14 cellular contexts compared by ENCODE assay signal in the genomic region with DNA sequence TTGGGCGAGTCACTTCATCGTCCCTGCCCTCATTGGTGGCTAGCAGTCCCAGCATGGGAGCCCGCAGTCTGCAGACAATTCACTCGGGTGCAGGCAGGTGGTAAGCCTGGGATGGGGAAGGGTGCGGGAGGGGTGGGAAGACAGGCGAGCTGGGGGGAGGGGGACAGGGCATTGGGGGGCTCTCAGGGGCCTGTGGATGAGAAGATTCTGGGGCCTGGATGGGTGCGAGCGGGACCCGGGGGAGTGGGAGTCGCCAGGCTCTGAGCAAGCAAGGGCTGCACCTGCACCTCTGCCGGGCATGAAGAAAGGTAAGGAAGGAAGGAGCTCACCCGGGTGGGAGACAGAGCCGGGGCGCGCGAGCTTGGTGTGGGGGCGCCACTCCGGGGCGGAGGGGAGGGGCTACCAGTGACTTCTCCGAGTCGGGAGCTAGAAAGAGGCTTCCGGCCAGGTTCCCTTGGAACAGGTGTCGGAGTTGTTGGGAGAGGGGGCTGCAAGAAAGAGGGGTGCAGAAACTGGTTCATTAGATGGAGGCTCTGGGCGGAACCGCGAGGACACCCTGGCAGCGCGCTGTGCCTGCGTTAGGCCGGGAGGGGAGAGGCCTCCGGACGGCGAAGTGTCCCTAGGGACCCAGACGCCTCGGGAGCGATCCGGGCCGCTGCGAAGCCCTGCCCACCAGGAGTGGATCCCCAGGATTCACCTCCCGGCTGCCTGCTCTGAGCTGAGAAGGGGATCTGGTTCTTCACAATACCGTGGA.
A peak's percentile ranks its signal among the peaks of the same experiment; 100 is the strongest.
DNase-seq lines count a peak whose midpoint lies in the region; ATAC-seq and TF ChIP-seq lines count a peak whose summit lies in the region.
"Had no signal": no experiment of that assay in that cellular context is flagged by ENCODE, and none has a peak within 500 bp of the region (broad histone marks: within the 10 kb centered on the region; RNA-seq: fewer than 3 reads in every experiment).

No MANE protein-coding gene starts in this region.

- in situ Hi-C loops in mammary epithelial cell (cut with MboI; ENCODE audit: low sequenced_read_pairs in 2 of 2) = no loop called here

- BruUV-seq in mammary epithelial cell (replicated peaks; lab: Mats Ljungman, UMichigan) = no TSS peak

- H3K4me1 Mint-ChIP-seq in mesothelial cell of epicardium = peaks cover 13% of the 10 kb centered on the region
- H3K4me1 Mint-ChIP-seq in CD14-positive monocyte = no peaks in the 10 kb centered on the region

- 84% methylated on average over 6 of the region's 41 CpGs for WGBS in mammary epithelial cell (ENCODE audit: low coverage, missing lambda C conversion rate)
- WGBS in upper lobe of left lung, 2 donors = 51 to 72% methylated on average over 32 to 41 of the region's 41 CpGs

- H3K27ac Mint-ChIP-seq in mesothelial cell of epicardium (no peak overlapping the region), CD14-positive monocyte (no peak overlapping the region)

- H3K9ac ChIP-seq in mammary epithelial cell (ENCODE audit: insufficient read depth, low read length) = no peak overlapping the region
- H3K9ac ChIP-seq: parathyroid adenoma had no signal

- H3K36me3 ChIP-seq in breast epithelium (no peaks in the 10 kb centered on the region), mammary epithelial cell (ENCODE audit: insufficient read depth, low read length) (no peaks in the 10 kb centered on the region), upper lobe of left lung (no peaks in the 10 kb centered on the region)

- intact Hi-C loops in breast epithelium (cut with DNase I; ENCODE audit: low total_unique reads) = no loop called here
- intact Hi-C loops in mammary epithelial cell (cut with micrococcal nuclease) = no loop called here
- intact Hi-C loops in posterior vena cava (cut with DNase I) = loop anchor here in 1 of 2 donors (5.0 kb wide), 1 partner anchor 384 kb away; no protein-coding TSS in a partner anchor
- intact Hi-C loops in CD14-positive monocyte (cut with micrococcal nuclease) = no loop called here

- H3K4me3 Mint-ChIP-seq in mesothelial cell of epicardium (peak overlapping the region; percentile 61), CD14-positive monocyte (peak overlapping the region in 1 of 2 donors; percentile 76)

- CTCF ChIA-PET in mammary epithelial cell (lab: Charles Lee; ENCODE audit: low non-redundant PET) = interaction anchor here (0.6 kb wide), 1 partner anchor 298 kb away, joined by 4 read pairs; no protein-coding TSS in a partner anchor

- H3K4me2 ChIP-seq in mammary epithelial cell (ENCODE audit: insufficient read depth, low read depth, low read length) = no peak overlapping the region

- no peak for TF ChIP-seq EP300 in upper lobe of left lung (IDR thresholded peaks at IDR 0.05)

- no peaks in the 10 kb centered on the region for H4K20me1 ChIP-seq in mammary epithelial cell (ENCODE audit: insufficient read depth, low read length)

- TF ChIP-seq POLR2A in breast epithelium (IDR thresholded peaks at IDR 0.05) = no peak
- no peak for TF ChIP-seq POLR2A in upper lobe of left lung (IDR thresholded peaks at IDR 0.05)

- H3K9me3 ChIP-seq in breast epithelium (peaks cover 0 to 6% of the 10 kb centered on the region in 2 donors), mammary epithelial cell (replicated peaks; ENCODE audit: insufficient read depth, low read length) (no peaks in the 10 kb centered on the region), upper lobe of left lung (peaks cover 0 to 5% (median 2%) of the 10 kb centered on the region in 4 donors)

- H3K4me3 ChIP-seq in breast epithelium (peak overlapping the region in 2 of 3 donors; percentile 4 to 12), mammary epithelial cell (replicated peaks in 1 of 3; ENCODE audit: insufficient read depth in 1 of 3, low read depth in 2 of 3, low read length in 3 of 3) (no peak overlapping the region), fibroblast of mammary gland (ENCODE audit: control insufficient read depth, low read depth, low read length) (peak overlapping the region; percentile 19), upper lobe of left lung (no peak overlapping the region)

- peaks cover 5% of the 10 kb centered on the region for H3K36me3 Mint-ChIP-seq in mesothelial cell of epicardium
- H3K36me3 Mint-ChIP-seq in CD14-positive monocyte = no peaks in the 10 kb centered on the region

- TF ChIP-seq CTCF in breast epithelium (IDR thresholded peaks at IDR 0.05) (no peak), mammary epithelial cell (conservative IDR thresholded peaks at IDR 0.05 in 1 of 2, IDR thresholded peaks at IDR 0.05 in 1 of 2; ENCODE audit: extremely low read depth in 1 of 2, insufficient read depth in 1 of 2, low read depth in 1 of 2, low read length in 2 of 2) (no peak), fibroblast of mammary gland (conservative IDR thresholded peaks at IDR 0.05; ENCODE audit: control insufficient read depth, insufficient read depth, low read depth, low read length) (no peak), mesothelial cell of epicardium (IDR thresholded peaks at IDR 0.05; ENCODE audit: unreplicated experiment) (no peak), upper lobe of left lung (IDR thresholded peaks at IDR 0.05) (no peak), CD14-positive monocyte (IDR thresholded peaks at IDR 0.05) (no peak)

- dilution Hi-C loops in mammary epithelial cell (cut with HindIII; ENCODE audit: low sequenced_read_pairs) = no loop called here

- H3K27me3 Mint-ChIP-seq in mesothelial cell of epicardium (ENCODE audit: low read depth) = peaks cover 5% of the 10 kb centered on the region
- peaks cover 32 to 51% (median 38%) of the 10 kb centered on the region in 3 donors for H3K27me3 Mint-ChIP-seq in CD14-positive monocyte (ENCODE audit: low read depth in 3 of 3)

- H3K4me1 ChIP-seq in breast epithelium (no peaks in the 10 kb centered on the region), mammary epithelial cell (ENCODE audit: insufficient read depth, low read length) (no peaks in the 10 kb centered on the region), upper lobe of left lung (peaks cover 0 to 5% (median 2%) of the 10 kb centered on the region in 4 donors)
- H3K4me1 ChIP-seq: parathyroid adenoma had no signal

- no peaks in the 10 kb centered on the region for H3K9me3 Mint-ChIP-seq in mesothelial cell of epicardium
- peaks cover 0 to 2% (median 0%) of the 10 kb centered on the region in 7 donors for H3K9me3 Mint-ChIP-seq in CD14-positive monocyte

- H2AFZ ChIP-seq in mammary epithelial cell (ENCODE audit: low read depth, low read length) = no peak overlapping the region
- H2AFZ ChIP-seq: parathyroid adenoma had no signal

- DNase-seq in breast epithelium (ENCODE audit: low spot score in 2 of 2) (no peak), mammary epithelial cell (no peak), fibroblast of mammary gland (ENCODE audit: low read depth) (peak; percentile 3), mesothelial cell of epicardium (ENCODE audit: low spot score in 2 of 2, unreplicated experiment in 2 of 2) (no peak), upper lobe of left lung (peak in 1 of 2 donors; percentile 79), posterior vena cava (ENCODE audit: low spot score) (no peak), CD14-positive monocyte (ENCODE audit: low spot score) (no peak)
- DNase-seq: dorsolateral prefrontal cortex, NCI-H1105, NCI-H524 treated with DMSO at 0.1 percent for 48 hours, SHP77 had no signal

- H3K27ac ChIP-seq in breast epithelium (peak overlapping the region in 1 of 2 donors; percentile 65), mammary epithelial cell (ENCODE audit: insufficient read depth, low read depth, low read length) (no peak overlapping the region), upper lobe of left lung (no peak overlapping the region)
- H3K27ac ChIP-seq: dorsolateral prefrontal cortex, parathyroid adenoma, tibial nerve had no signal

- H3K27me3 ChIP-seq in breast epithelium = no peaks in the 10 kb centered on the region
- no peaks in the 10 kb centered on the region for H3K27me3 ChIP-seq in mammary epithelial cell (ENCODE audit: insufficient read depth, low read length)
- no peaks in the 10 kb centered on the region for H3K27me3 ChIP-seq in upper lobe of left lung

- H3K79me2 ChIP-seq in mammary epithelial cell (ENCODE audit: insufficient read depth, low read length) = no peaks in the 10 kb centered on the region
- H3K79me2 ChIP-seq: parathyroid adenoma had no signal

- peak; percentile 16 to 37 for ATAC-seq in upper lobe of left lung (ENCODE audit: low FRiP score in 2 of 2)
- no peak for ATAC-seq in GM21360 (IDR thresholded peaks at IDR 0.05; ENCODE audit: unreplicated experiment)

Comparison
In these comparisons a context has a peak if more than half of its experiments do, and no peak if none do; other contexts are left out.
1. H3K4me3 ChIP-seq: peak in breast epithelium (2 of 3) and fibroblast of mammary gland (single experiment); none in mammary epithelial cell (0 of 3) and upper lobe of left lung (0 of 4).